20 cellular contexts compared by ENCODE assay signal in genomic region chr6:142165227-142165626, GRCh38. TPM values are rescaled to one million over a fixed set of nuclear protein-coding genes. Genes with fewer than 3 reads are reported as not detected.
DNase-seq lines count a peak whose midpoint lies in the region; ATAC-seq and TF ChIP-seq lines count a peak whose summit lies in the region.
"Had no signal": no experiment of that assay in that cellular context is flagged by ENCODE, and none has a peak within 500 bp of the region (broad histone marks: within the 10 kb centered on the region; RNA-seq: fewer than 3 reads in every experiment).

No MANE protein-coding gene starts in this region.

- H3K23ac ChIP-seq in H9 (ENCODE audit: insufficient read length, low read depth, low read length), result no peak overlapping the region

- no peak overlapping the region for H2AK5ac ChIP-seq in H9 (ENCODE audit: insufficient read length, low read length)

- peaks cover 28% of the 10 kb centered on the region for H3K36me3 Mint-ChIP-seq in CD4-positive, CD25-positive, alpha-beta regulatory T cell
- peaks cover 0 to 18% (median 12%) of the 10 kb centered on the region in 3 experiments; a peak in 5 of 7 replicates for H3K36me3 Mint-ChIP-seq in H9 (ENCODE audit: insufficient read depth in 1 of 3, low read depth in 3 of 3)
- peaks cover 12% of the 10 kb centered on the region for H3K36me3 Mint-ChIP-seq in WTC11
- peaks cover 15% of the 10 kb centered on the region for H3K36me3 Mint-ChIP-seq in endodermal cell (ENCODE audit: low read depth)
- H3K36me3 Mint-ChIP-seq in CD4-positive, alpha-beta T cell (ENCODE audit: low read depth), result peaks cover 48% of the 10 kb centered on the region

- H2AFZ ChIP-seq in H9 (ENCODE audit: low read length), result no peak overlapping the region

- H3K23me2 ChIP-seq in H9 (ENCODE audit: insufficient read length, low read depth, low read length, poor library complexity, severe bottlenecking), result no peaks in the 10 kb centered on the region

- H3K27me3 Mint-ChIP-seq in CD4-positive, CD25-positive, alpha-beta regulatory T cell, result no peaks in the 10 kb centered on the region
- no peaks in the 10 kb centered on the region for H3K27me3 Mint-ChIP-seq in H9 (ENCODE audit: low read depth)
- H3K27me3 Mint-ChIP-seq in WTC11 (ENCODE audit: low read depth), result no peaks in the 10 kb centered on the region
- H3K27me3 Mint-ChIP-seq in endodermal cell (ENCODE audit: insufficient read depth), result no peaks in the 10 kb centered on the region
- no peaks in the 10 kb centered on the region for H3K27me3 Mint-ChIP-seq in CD4-positive, alpha-beta T cell

- H3K27ac ChIP-seq in CD4-positive, CD25-positive, alpha-beta regulatory T cell (ENCODE audit: insufficient read depth, low read length, poor library complexity, severe bottlenecking), result no peak overlapping the region
- H3K27ac ChIP-seq in H9 (ENCODE audit: insufficient read length, low read depth, low read length) (no peak overlapping the region), endodermal cell (ENCODE audit: low read depth, low read length) (no peak overlapping the region)
- H3K27ac ChIP-seq in CD4-positive, alpha-beta T cell (ENCODE audit: low read depth, low read length), result no peak overlapping the region
- H3K27ac ChIP-seq: A549 had no signal

- H3K9ac ChIP-seq in H9 (ENCODE audit: extremely low read depth, insufficient read length, low read length), result no peak overlapping the region
- H3K9ac ChIP-seq in endodermal cell (ENCODE audit: extremely low read depth, low read length, poor library complexity, severe bottlenecking), result no peak overlapping the region

- H3K79me2 ChIP-seq in H9 (ENCODE audit: insufficient read depth, low read length), result peaks cover 9% of the 10 kb centered on the region

- intact Hi-C loops in CD4-positive, alpha-beta T cell (cut with DNase I, micrococcal nuclease), result no loop called here

- no peak for ATAC-seq in CD4-positive, CD25-positive, alpha-beta regulatory T cell (ENCODE audit: low read depth in 2 of 2)
- ATAC-seq in WTC11 (no peak), HG03039 (IDR thresholded peaks at IDR 0.05; ENCODE audit: unreplicated experiment) (no peak)
- no peak for ATAC-seq in CD4-positive, alpha-beta T cell (ENCODE audit: poor library complexity)
- ATAC-seq: A549; CD8-positive, alpha-beta T cell; HCT116; HepG2 had no signal

- H3K4me1 ChIP-seq in CD4-positive, CD25-positive, alpha-beta regulatory T cell (ENCODE audit: control insufficient read depth, insufficient read depth, low read length, poor library complexity, severe bottlenecking), result no peaks in the 10 kb centered on the region
- H3K4me1 ChIP-seq in H9 (ENCODE audit: insufficient read depth, low read length) (no peaks in the 10 kb centered on the region), endodermal cell (ENCODE audit: control insufficient read depth, insufficient read depth, low read length) (no peaks in the 10 kb centered on the region)

- CTCF ChIA-PET in WTC11 (lab: Charles Lee), result interaction anchor here (1.0 kb wide), 1 partner anchor 9 kb away, joined by 4 read pairs; no protein-coding TSS in a partner anchor
- CTCF ChIA-PET in CD4-positive, alpha-beta T cell (lab: Charles Lee), result interaction anchor here (0.8 to 1.4 kb wide), 2 partner anchors 9 to 26 kb away, joined by 3 to 4 read pairs; no protein-coding TSS in a partner anchor

- POLR2A ChIA-PET in WTC11 (lab: Charles Lee), result no interaction called here
- POLR2A ChIA-PET in CD4-positive, alpha-beta T cell (lab: Charles Lee), result interaction anchor here (1.0 kb wide), 1 partner anchor 18 kb away, joined by 4 read pairs; the partner anchor contains the start of genes NMBR and VTA1

- H2BK12ac ChIP-seq in H9 (ENCODE audit: insufficient read length, low read depth, low read length), result no peak overlapping the region

- no peak for TF ChIP-seq CTCF in H9 (conservative IDR thresholded peaks at IDR 0.05)
- no peak for TF ChIP-seq CTCF in WTC11 (IDR thresholded peaks at IDR 0.05)
- TF ChIP-seq CTCF in endodermal cell (conservative IDR thresholded peaks at IDR 0.05), result no peak
- no peak for TF ChIP-seq CTCF in CD4-positive, alpha-beta T cell (IDR thresholded peaks at IDR 0.05)

- WGBS in H9 (ENCODE audit: extremely low coverage, insufficient read length, low lambda C conversion rate), result no CpG with 5 or more reads among the region's 4 CpGs
- WGBS in endodermal cell (ENCODE audit: insufficient coverage in 1 of 2, insufficient read length in 1 of 2), 2 experiments, result 93 to 94% methylated on average over 3 to 4 of the region's 4 CpGs

- no peak overlapping the region for H3T11ph ChIP-seq in H9 (ENCODE audit: low read length)

- H3K9me3 ChIP-seq in CD4-positive, CD25-positive, alpha-beta regulatory T cell (ENCODE audit: control insufficient read depth in 2 of 2, low read length in 2 of 2), result no peaks in the 10 kb centered on the region
- no peaks in the 10 kb centered on the region for H3K9me3 ChIP-seq in H9 (ENCODE audit: control insufficient read depth, low read depth, low read length)
- H3K9me3 ChIP-seq in endodermal cell (ENCODE audit: control insufficient read depth, low read length), result no peaks in the 10 kb centered on the region
- no peaks in the 10 kb centered on the region for H3K9me3 ChIP-seq in CD4-positive, alpha-beta T cell (ENCODE audit: control insufficient read depth, low read length)
- H3K9me3 ChIP-seq: A549 had no signal

- no peak overlapping the region for H4K91ac ChIP-seq in H9 (ENCODE audit: insufficient read length, low read depth, low read length)

- H3K79me1 ChIP-seq in H9 (ENCODE audit: insufficient read depth, low read depth, low read length, poor library complexity, severe bottlenecking), result peaks cover 3% of the 10 kb centered on the region

- H3K4me1 Mint-ChIP-seq in CD4-positive, CD25-positive, alpha-beta regulatory T cell, result peaks cover 27 to 41% (median 39%) of the 10 kb centered on the region in 4 donors
- H3K4me1 Mint-ChIP-seq in H9 (peaks cover 4 to 11% of the 10 kb centered on the region in 2 experiments), WTC11 (peaks cover 17% of the 10 kb centered on the region), endodermal cell (peaks cover 19% of the 10 kb centered on the region)
- peaks cover 42% of the 10 kb centered on the region for H3K4me1 Mint-ChIP-seq in CD4-positive, alpha-beta T cell (ENCODE audit: low read depth)

- no peak overlapping the region for H4K5ac ChIP-seq in H9 (ENCODE audit: insufficient read length, low read depth, low read length)

- H2BK5ac ChIP-seq in H9 (ENCODE audit: insufficient read length, low read length), result no peak overlapping the region

- no peak overlapping the region for H3K14ac ChIP-seq in H9 (ENCODE audit: insufficient read depth, low read length)

- H2BK20ac ChIP-seq in H9 (ENCODE audit: low read depth, low read length, poor library complexity, severe bottlenecking), result no peak overlapping the region

- no peaks in the 10 kb centered on the region for H3K9me3 Mint-ChIP-seq in CD4-positive, CD25-positive, alpha-beta regulatory T cell
- no peaks in the 10 kb centered on the region for H3K9me3 Mint-ChIP-seq in H9
- no peaks in the 10 kb centered on the region for H3K9me3 Mint-ChIP-seq in WTC11
- H3K9me3 Mint-ChIP-seq in endodermal cell, result no peaks in the 10 kb centered on the region
- no peaks in the 10 kb centered on the region for H3K9me3 Mint-ChIP-seq in CD4-positive, alpha-beta T cell
- H3K9me3 Mint-ChIP-seq: CD8-positive, alpha-beta T cell had no signal

- DNase-seq in CD4-positive, CD25-positive, alpha-beta regulatory T cell, result no peak
- DNase-seq in H9 (no peak), WTC11 (ENCODE audit: low spot score) (no peak), endodermal cell (no peak)
- no peak for DNase-seq in activated CD4-positive, CD25-positive, alpha-beta regulatory T cell (lab: John Stamatoyannopoulos, UW)
- no peak for DNase-seq in stimulated activated CD4-positive, alpha-beta T cell treated with anti-CD3 and anti-CD28 coated beads, Interleukin-12 subunit alpha, Interleukin-12 subunit beta, amount 100 ng/mL, for 4 hours
- no peak for DNase-seq in CD4-positive, alpha-beta T cell
- DNase-seq: CD8-positive, alpha-beta T cell; KG1; MV-4-11; NCI-H187; NCI-H446; NCI-H526 treated with DMSO at 0.1 percent for 48 hours; Right ventricle myocardium superior; SW 1271 had no signal

- H2BK15ac ChIP-seq in H9 (ENCODE audit: low read depth, low read length), result no peak overlapping the region

- no peak overlapping the region for H3K18ac ChIP-seq in H9 (ENCODE audit: insufficient read length, low read depth, low read length)

- H3K27ac Mint-ChIP-seq in CD4-positive, CD25-positive, alpha-beta regulatory T cell, result peak overlapping the region in 2 of 3 donors; percentile 55 to 85
- H3K27ac Mint-ChIP-seq in H9, result peak overlapping the region in 2 of 3 experiments; percentile 34 to 41; a peak in 2 of 7 replicates
- peak overlapping the region; percentile 37; the same call in 1 of the 2 replicates for H3K27ac Mint-ChIP-seq in WTC11
- peak overlapping the region; percentile 73 for H3K27ac Mint-ChIP-seq in endodermal cell
- no peak overlapping the region for H3K27ac Mint-ChIP-seq in CD4-positive, alpha-beta T cell
- H3K27ac Mint-ChIP-seq: CD8-positive, alpha-beta T cell had no signal

- H3K56ac ChIP-seq in H9 (ENCODE audit: insufficient read length, low read depth, low read length), result no peak overlapping the region

- no peak overlapping the region for H3K4ac ChIP-seq in H9 (ENCODE audit: low read depth, low read length)

- H4K8ac ChIP-seq in H9 (replicated peaks; ENCODE audit: insufficient read length, low read depth, low read length), result no peak overlapping the region

- H4K20me1 ChIP-seq in H9 (ENCODE audit: control insufficient read depth, insufficient read depth, insufficient read length), result no peaks in the 10 kb centered on the region

- H3K4me2 ChIP-seq in H9 (ENCODE audit: insufficient read depth, insufficient read length, low read length), result no peak overlapping the region
- H3K4me2 ChIP-seq: A549 had no signal

- no peak overlapping the region for H3K4me3 ChIP-seq in CD4-positive, CD25-positive, alpha-beta regulatory T cell (ENCODE audit: low read depth, low read length)
- no peak overlapping the region for H3K4me3 ChIP-seq in endodermal cell (ENCODE audit: low read length)
- H3K4me3 ChIP-seq: A549 had no signal

- no peak overlapping the region for H2BK120ac ChIP-seq in H9 (ENCODE audit: low read depth, low read length, poor library complexity, severe bottlenecking)

- peaks cover 33% of the 10 kb centered on the region for H3K36me3 ChIP-seq in CD4-positive, CD25-positive, alpha-beta regulatory T cell (ENCODE audit: control insufficient read depth, insufficient read depth, low read length)
- peaks cover 33% of the 10 kb centered on the region for H3K36me3 ChIP-seq in endodermal cell (ENCODE audit: control insufficient read depth, insufficient read depth, low read length)

- no peaks in the 10 kb centered on the region for H3K27me3 ChIP-seq in CD4-positive, CD25-positive, alpha-beta regulatory T cell (ENCODE audit: control insufficient read depth, insufficient read depth, low read length)
- H3K27me3 ChIP-seq in H9 (ENCODE audit: insufficient read depth, low read length) (no peaks in the 10 kb centered on the region), endodermal cell (ENCODE audit: control insufficient read depth, insufficient read depth, low read length, poor library complexity, severe bottlenecking) (no peaks in the 10 kb centered on the region)
- no peaks in the 10 kb centered on the region for H3K27me3 ChIP-seq in CD4-positive, alpha-beta T cell (ENCODE audit: control insufficient read depth, insufficient read depth, low read length)

- no peak overlapping the region for H3K4me3 Mint-ChIP-seq in CD4-positive, CD25-positive, alpha-beta regulatory T cell
- H3K4me3 Mint-ChIP-seq in H9, result no peak overlapping the region
- H3K4me3 Mint-ChIP-seq in WTC11, result no peak overlapping the region
- H3K4me3 Mint-ChIP-seq in endodermal cell, result no peak overlapping the region
- H3K4me3 Mint-ChIP-seq in CD4-positive, alpha-beta T cell, result no peak overlapping the region
- H3K4me3 Mint-ChIP-seq: CD8-positive, alpha-beta T cell had no signal

RNA-seq across cellular contexts. Expression of gene VTA1, which starts 18.2 kb away (rescaled TPM):
- total RNA-seq in CD4-positive, CD25-positive, alpha-beta regulatory T cell, result 20.1 TPM
- 10 to 100 TPM; 68.6 to 90.0 (median 83.5) TPM for polyA plus RNA-seq in CD4-positive, CD25-positive, alpha-beta regulatory T cell
- total RNA-seq in H9 (2021) (62.4 and 63.1 TPM in 2 replicates), WTC11 (2021) (55.4 to 56.3 TPM (median 56.0 TPM) in 3 replicates), endodermal cell (10 to 100 TPM; 64.4 to 68.8 TPM)
- 72.9 TPM for polyA plus RNA-seq in endodermal cell (2013, experiment 1 of 2)
- polyA plus RNA-seq in endodermal cell (2013, experiment 2 of 2), result 74.3 TPM
- 10 to 100 TPM; 13.5 to 18.0 TPM for total RNA-seq in CD4-positive, alpha-beta T cell

RNA-seq across cellular contexts. Expression of gene NMBR, which starts 18.3 kb away (rescaled TPM):
- total RNA-seq in CD4-positive, CD25-positive, alpha-beta regulatory T cell, result not detected
- not detected for polyA plus RNA-seq in CD4-positive, CD25-positive, alpha-beta regulatory T cell
- total RNA-seq in H9 (2021), result not detected in 2 replicates
- total RNA-seq in WTC11 (2021), result not detected in 3 replicates
- total RNA-seq in endodermal cell, result under 1 TPM in 1 of 2 donors, not detected in 1; 0.33 TPM
- polyA plus RNA-seq in endodermal cell (2013, experiment 1 of 2), result 0.18 TPM
- not detected for polyA plus RNA-seq in endodermal cell (2013, experiment 2 of 2)
- not detected for total RNA-seq in CD4-positive, alpha-beta T cell
- total RNA-seq: CD8-positive, alpha-beta T cell; HepG2; Right ventricle myocardium superior had no signal
- polyA plus RNA-seq: A549, BJ, HepG2 had no signal

RNA-seq across cellular contexts. Expression of gene GJE1, which starts 32.5 kb away (rescaled TPM):
- not detected for total RNA-seq in CD4-positive, CD25-positive, alpha-beta regulatory T cell
- polyA plus RNA-seq in CD4-positive, CD25-positive, alpha-beta regulatory T cell, result not detected
- total RNA-seq in H9 (2021) (not detected in 2 replicates), WTC11 (2021) (not detected in 3 replicates), endodermal cell (not detected)
- not detected for polyA plus RNA-seq in endodermal cell (2013, experiment 1 of 2)
- not detected for polyA plus RNA-seq in endodermal cell (2013, experiment 2 of 2)
- not detected for total RNA-seq in CD4-positive, alpha-beta T cell
- total RNA-seq: CD8-positive, alpha-beta T cell; HepG2; Right ventricle myocardium superior had no signal
- polyA plus RNA-seq: A549, BJ, HepG2 had no signal
